In the genomic region with DNA sequence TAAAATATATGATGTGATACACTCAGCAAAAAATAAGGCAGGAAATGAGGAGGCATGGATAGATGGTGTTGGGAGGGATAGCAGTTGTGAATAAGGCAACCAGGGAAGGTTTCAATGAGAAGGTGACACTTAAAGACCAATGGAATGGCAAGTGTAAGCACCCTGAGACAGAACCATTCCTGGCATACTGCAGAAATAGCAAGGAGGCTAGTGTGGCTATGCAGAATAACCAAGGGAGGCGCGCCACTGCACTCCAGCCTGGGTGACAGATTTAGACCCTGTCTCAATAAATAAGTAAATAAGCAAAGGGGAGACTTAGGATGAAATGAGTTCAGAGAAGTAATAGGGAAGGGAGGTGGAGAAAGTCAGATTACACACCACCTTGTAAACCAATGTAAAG, we compare ENCODE assay signal across 15 cellular contexts.
DNase-seq lines count a peak whose midpoint lies in the region; ATAC-seq, FAIRE-seq and TF ChIP-seq lines count a peak whose summit lies in the region.
"Had no signal": no experiment of that assay in that cellular context is flagged by ENCODE, and none has a peak within 500 bp of the region (broad histone marks: within the 10 kb centered on the region; RNA-seq: fewer than 3 reads in every experiment).

No MANE protein-coding gene starts in this region.

- DNase-seq in CD4-positive, CD25-positive, alpha-beta regulatory T cell = no peak
- no peak for DNase-seq in activated naive CD8-positive, alpha-beta T cell treated with anti-CD3 and anti-CD28 coated beads, Interleukin-2, amount 10 ng/mL, durations not matched to agents 7 days and 5 days
- DNase-seq in mucosa of descending colon = no peak
- no peak for DNase-seq in pancreas
- no peak for DNase-seq in anterior cingulate cortex (lab: John Stamatoyannopoulos, UW)
- no peak for DNase-seq in nucleus accumbens (lab: John Stamatoyannopoulos, UW)
- DNase-seq: cortex of kidney, DMS153, NCI-H146, NCI-H446 had no signal

- peaks cover 0 to 12% (median 3%) of the 10 kb centered on the region in 7 donors for H3K9me3 Mint-ChIP-seq in CD4-positive, CD25-positive, alpha-beta regulatory T cell
- H3K9me3 Mint-ChIP-seq in IgD-negative memory B cell = no peaks in the 10 kb centered on the region
- peaks cover 5% of the 10 kb centered on the region for H3K9me3 Mint-ChIP-seq in activated naive CD8-positive, alpha-beta T cell treated with anti-CD3 and anti-CD28 coated beads, Interleukin-2, amount 10 ng/mL, durations not matched to agents 7 days and 5 days
- peaks cover 9% of the 10 kb centered on the region for H3K9me3 Mint-ChIP-seq in nephron

- H3K27me3 ChIP-seq in CD4-positive, CD25-positive, alpha-beta regulatory T cell (ENCODE audit: control insufficient read depth, insufficient read depth, low read length) = no peaks in the 10 kb centered on the region
- H3K27me3 ChIP-seq in pancreas = no peaks in the 10 kb centered on the region
- H3K27me3 ChIP-seq: right atrium auricular region had no signal

- H3K27ac ChIP-seq in CD4-positive, CD25-positive, alpha-beta regulatory T cell (ENCODE audit: insufficient read depth, low read length, poor library complexity, severe bottlenecking) = no peak overlapping the region
- no peak overlapping the region for H3K27ac ChIP-seq in pancreas
- H3K27ac ChIP-seq: right atrium auricular region had no signal

- peaks cover 5% of the 10 kb centered on the region for H3K27me3 Mint-ChIP-seq in CD4-positive, CD25-positive, alpha-beta regulatory T cell
- H3K27me3 Mint-ChIP-seq in IgD-negative memory B cell (no peaks in the 10 kb centered on the region), nephron (ENCODE audit: low read depth) (peaks cover 3% of the 10 kb centered on the region)
- H3K27me3 Mint-ChIP-seq in activated naive CD8-positive, alpha-beta T cell treated with anti-CD3 and anti-CD28 coated beads, Interleukin-2, amount 10 ng/mL, durations not matched to agents 7 days and 5 days = no peaks in the 10 kb centered on the region

- peaks cover 30% of the 10 kb centered on the region for H3K4me1 ChIP-seq in CD4-positive, CD25-positive, alpha-beta regulatory T cell (ENCODE audit: control insufficient read depth, insufficient read depth, low read length, poor library complexity, severe bottlenecking)
- no peaks in the 10 kb centered on the region for H3K4me1 ChIP-seq in mucosa of descending colon (ENCODE audit: low read depth)
- no peaks in the 10 kb centered on the region for H3K4me1 ChIP-seq in pancreas
- H3K4me1 ChIP-seq: HAP-1 had no signal

- peak overlapping the region in 2 of 3 donors; percentile 96 to 98 for H3K27ac Mint-ChIP-seq in CD4-positive, CD25-positive, alpha-beta regulatory T cell
- H3K27ac Mint-ChIP-seq in IgD-negative memory B cell = peak overlapping the region; percentile 57 to 98 (median 97)
- H3K27ac Mint-ChIP-seq in activated naive CD8-positive, alpha-beta T cell treated with anti-CD3 and anti-CD28 coated beads, Interleukin-2, amount 10 ng/mL, durations not matched to agents 7 days and 5 days = peak overlapping the region; percentile 21
- H3K27ac Mint-ChIP-seq in nephron = peak overlapping the region in 2 of 3 experiments; percentile 23 to 30

- H3K4me1 Mint-ChIP-seq in CD4-positive, CD25-positive, alpha-beta regulatory T cell = peaks cover 11 to 68% (median 38%) of the 10 kb centered on the region in 4 donors
- peaks cover 38 to 57% (median 48%) of the 10 kb centered on the region in 3 donors for H3K4me1 Mint-ChIP-seq in IgD-negative memory B cell
- peaks cover 63% of the 10 kb centered on the region for H3K4me1 Mint-ChIP-seq in activated naive CD8-positive, alpha-beta T cell treated with anti-CD3 and anti-CD28 coated beads, Interleukin-2, amount 10 ng/mL, durations not matched to agents 7 days and 5 days
- H3K4me1 Mint-ChIP-seq in nephron = peaks cover 58% of the 10 kb centered on the region

- no peak overlapping the region for H3K4me3 Mint-ChIP-seq in CD4-positive, CD25-positive, alpha-beta regulatory T cell
- peak overlapping the region in 2 of 4 donors; percentile 30 to 43 for H3K4me3 Mint-ChIP-seq in IgD-negative memory B cell
- no peak overlapping the region for H3K4me3 Mint-ChIP-seq in activated naive CD8-positive, alpha-beta T cell treated with anti-CD3 and anti-CD28 coated beads, Interleukin-2, amount 10 ng/mL, durations not matched to agents 7 days and 5 days
- H3K4me3 Mint-ChIP-seq in nephron = no peak overlapping the region

- no peaks in the 10 kb centered on the region for H3K36me3 ChIP-seq in CD4-positive, CD25-positive, alpha-beta regulatory T cell (ENCODE audit: control insufficient read depth, insufficient read depth, low read length)
- H3K36me3 ChIP-seq in mucosa of descending colon (ENCODE audit: low read depth) (no peaks in the 10 kb centered on the region), pancreas (no peaks in the 10 kb centered on the region)
- H3K36me3 ChIP-seq: HAP-1, right atrium auricular region had no signal

- intact Hi-C loops in mucosa of descending colon (cut with DNase I, micrococcal nuclease) (no loop called here), pancreas (cut with DNase I) (no loop called here)

- H3K9me3 ChIP-seq in CD4-positive, CD25-positive, alpha-beta regulatory T cell (ENCODE audit: control insufficient read depth in 2 of 2, low read length in 2 of 2) = no peaks in the 10 kb centered on the region
- H3K9me3 ChIP-seq in mucosa of descending colon (no peaks in the 10 kb centered on the region), pancreas (no peaks in the 10 kb centered on the region)
- H3K9me3 ChIP-seq: HAP-1, right atrium auricular region had no signal

- no peak for FAIRE-seq in pancreas (lab: Jason Lieb, UNC)

- no peak for ATAC-seq in CD4-positive, CD25-positive, alpha-beta regulatory T cell (ENCODE audit: low read depth in 2 of 2)
- no peak for ATAC-seq in activated naive CD8-positive, alpha-beta T cell treated with anti-CD3 and anti-CD28 coated beads, Interleukin-2, amount 10 ng/mL, durations not matched to agents 7 days and 5 days (ENCODE audit: low read depth)
- ATAC-seq in mucosa of descending colon = no peak
- ATAC-seq in pancreas = no peak
- ATAC-seq: Right ventricle myocardium inferior had no signal

- H3K4me3 ChIP-seq in CD4-positive, CD25-positive, alpha-beta regulatory T cell (ENCODE audit: low read depth, low read length) = no peak overlapping the region
- H3K4me3 ChIP-seq in mucosa of descending colon (no peak overlapping the region), pancreas (no peak overlapping the region)
- H3K4me3 ChIP-seq: HAP-1, right atrium auricular region had no signal

- POLR2A ChIA-PET in activated naive CD8-positive, alpha-beta T cell treated with anti-CD3 and anti-CD28 coated beads, Interleukin-2, amount 10 ng/mL, durations not matched to agents 7 days and 5 days (lab: Charles Lee) = no interaction called here

- TF ChIP-seq CTCF in nephron (IDR thresholded peaks at IDR 0.05; ENCODE audit: unreplicated experiment in 3 of 3) (no peak), mucosa of descending colon (IDR thresholded peaks at IDR 0.05) (no peak), pancreas (IDR thresholded peaks at IDR 0.05) (no peak)

- no peaks in the 10 kb centered on the region for H3K36me3 Mint-ChIP-seq in CD4-positive, CD25-positive, alpha-beta regulatory T cell
- H3K36me3 Mint-ChIP-seq in IgD-negative memory B cell = no peaks in the 10 kb centered on the region
- peaks cover 19% of the 10 kb centered on the region for H3K36me3 Mint-ChIP-seq in activated naive CD8-positive, alpha-beta T cell treated with anti-CD3 and anti-CD28 coated beads, Interleukin-2, amount 10 ng/mL, durations not matched to agents 7 days and 5 days
- no peaks in the 10 kb centered on the region for H3K36me3 Mint-ChIP-seq in nephron (ENCODE audit: low read depth)

- WGBS in pancreas, 2 donors = 98 to 100% methylated on average over 2 of the region's 2 CpGs

Comparison
In these comparisons a context has a peak if more than half of its experiments do, and no peak if none do; other contexts are left out.
1. H3K27ac Mint-ChIP-seq: peak in every context shown above with its lines; median percentile 97 in CD4-positive, CD25-positive, alpha-beta regulatory T cell; 97 in IgD-negative memory B cell; 26 in nephron; 21 in activated naive CD8-positive, alpha-beta T cell treated with anti-CD3 and anti-CD28 coated beads, Interleukin-2, amount 10 ng/mL, durations not matched to agents 7 days and 5 days.